In the genomic region with DNA sequence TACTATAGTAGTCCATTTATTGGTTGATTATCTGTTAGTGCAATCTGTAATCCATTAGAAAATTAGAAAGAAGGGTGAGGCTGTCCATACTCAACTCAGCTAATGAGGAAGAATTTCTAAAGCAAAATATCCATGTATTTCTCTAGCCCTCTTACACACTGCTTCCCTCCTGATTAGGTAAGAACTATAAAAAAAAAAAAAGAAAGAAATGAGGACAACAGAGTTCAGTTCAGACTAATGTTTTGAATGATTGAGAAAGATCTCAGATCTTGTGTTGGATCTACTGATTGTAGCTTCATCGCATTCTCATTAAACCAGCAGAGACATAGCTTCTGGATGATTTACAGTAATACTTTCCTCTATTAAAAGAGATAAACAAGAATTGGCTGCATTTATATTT, we compare ENCODE assay signal across 35 cellular contexts.
"Had no signal": no experiment of that assay in that cellular context is flagged by ENCODE, and none has a peak within 500 bp of the region (broad histone marks: within the 10 kb centered on the region; RNA-seq: fewer than 3 reads in every experiment).

No MANE protein-coding gene starts in this region.

- DNase-seq: Karpas-422, Kasumi-1, MG63, MM.1S, MV-4-11, NCI-H1048, NCI-H1092, NCI-H1092 treated with DMSO at 0.1 percent for 48 hours, NCI-H1105, NCI-H1105 treated with DMSO at 0.1 percent for 48 hours, NCI-H1417, NCI-H1417 treated with DMSO at 0.1 percent for 48 hours, NCI-H1436, NCI-H1436 treated with DMSO at 0.1 percent for 48 hours, NCI-H146, NCI-H1694, NCI-H1694 treated with DMSO at 0.1 percent for 48 hours, NCI-H187, NCI-H187 treated with DMSO at 0.1 percent for 48 hours, NCI-H1930, NCI-H2029, NCI-H2029 treated with DMSO at 0.1 percent for 48 hours, NCI-H2081, NCI-H2081 treated with DMSO at 0.1 percent for 48 hours, NCI-H2107, NCI-H2171, NCI-H2171 treated with DMSO at 0.1 percent for 48 hours, NCI-H2227 treated with DMSO at 0.1 percent for 48 hours, NCI-H226, NCI-H345, NCI-H446, NCI-H446 treated with DMSO at 0.1 percent for 48 hours, NCI-H510A, NCI-H510A treated with DMSO at 0.1 percent for 48 hours, NCI-H524 had no signal
